In the genomic region with DNA sequence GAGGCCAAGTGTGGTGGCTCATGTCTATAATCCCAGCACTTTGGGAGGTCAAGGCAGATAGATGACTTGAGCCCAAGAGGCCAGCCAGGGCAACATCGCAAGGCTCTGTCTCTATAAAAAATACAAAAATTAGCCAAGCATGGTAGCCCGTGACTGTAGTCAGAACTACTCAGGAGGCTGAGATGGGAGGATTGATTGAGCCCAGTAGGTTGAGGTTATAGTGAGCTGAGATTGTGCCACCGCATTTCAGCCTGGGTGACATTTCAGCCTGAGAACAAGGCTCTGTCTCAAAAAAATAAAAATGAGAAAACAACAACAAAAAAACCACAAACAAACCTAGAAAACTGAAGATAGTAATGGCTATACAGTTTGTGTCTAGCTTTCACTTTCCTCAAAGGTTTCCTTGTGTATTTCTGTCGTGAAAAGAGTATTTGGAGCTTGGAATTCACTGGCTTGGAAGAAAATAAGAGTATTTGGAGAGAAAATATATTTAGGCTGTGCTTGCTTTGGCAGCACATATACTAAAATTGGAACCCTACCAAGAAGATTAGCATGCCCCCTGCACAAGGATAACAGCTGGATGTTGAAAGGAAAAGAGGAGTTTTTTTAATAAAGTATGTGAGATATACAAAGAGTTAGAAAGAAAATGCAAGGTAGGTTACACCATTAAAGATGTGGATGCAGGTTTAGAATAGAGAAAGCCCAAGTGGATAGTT, we compare ENCODE assay signal across 9 cellular contexts. TPM values are rescaled to one million over a fixed set of nuclear protein-coding genes. Genes with fewer than 3 reads are reported as not detected.
DNase-seq lines count a peak whose midpoint lies in the region; ATAC-seq, FAIRE-seq and TF ChIP-seq lines count a peak whose summit lies in the region.
"Had no signal": no experiment of that assay in that cellular context is flagged by ENCODE, and none has a peak within 500 bp of the region (broad histone marks: within the 10 kb centered on the region; RNA-seq: fewer than 3 reads in every experiment).

No MANE protein-coding gene starts in this region.

- no peak for TF ChIP-seq CTCF in A549 (IDR thresholded peaks at IDR 0.05)
- no peak for TF ChIP-seq CTCF in K562 (IDR thresholded peaks at IDR 0.05 in 2 of 3, conservative IDR thresholded peaks at IDR 0.05 in 1 of 3; ENCODE audit: insufficient read depth in 2 of 3, low read depth in 1 of 3, low read length in 3 of 3)

- DNase-seq in A549 (ENCODE audit: low read depth in 1 of 2, low spot score in 1 of 2) (peak in 1 of 2 experiments; percentile 8), K562 (ENCODE audit: extremely low read depth in 1 of 4, low spot score in 3 of 4) (no peak), NCI-H187 treated with DMSO at 0.1 percent for 48 hours (lab: John Stamatoyannopoulos, UW) (no peak), MV-4-11 (lab: John Stamatoyannopoulos, UW) (no peak)
- no peak for DNase-seq in stimulated activated CD4-positive, alpha-beta T cell treated with anti-CD3 and anti-CD28 coated beads, Interleukin-2, amount 100 ng/mL, for 24 hours

- POLR2A ChIA-PET in A549 (lab: Yijun Ruan, JAX) = no interaction called here
- POLR2A ChIA-PET in K562 (lab: Yijun Ruan, JAX) = interaction anchor here (1.0 to 1.3 kb wide), 2 partner anchors 12 to 200 kb away, joined by 3 read pairs; no protein-coding TSS in a partner anchor

- H3K27me3 ChIP-seq in K562 (ENCODE audit: control insufficient read depth in 2 of 2, insufficient read depth in 2 of 2, low read length in 2 of 2) (peaks cover 0 to 2% of the 10 kb centered on the region in 2 experiments; a peak in 3 of 5 replicates), mucosa of rectum (ENCODE audit: control insufficient read depth in 2 of 2, insufficient read depth in 2 of 2, low read length in 2 of 2) (no peaks in the 10 kb centered on the region)

- FAIRE-seq in A549 (lab: Jason Lieb, UNC) (no peak), K562 (lab: Jason Lieb, UNC) (no peak)
- FAIRE-seq: G401.6 had no signal

- H3K27ac ChIP-seq in A549 (peak overlapping the region; percentile 80 to 93), KOPT-K1 (ENCODE audit: low read depth, low read length, poor library complexity, severe bottlenecking) (peak overlapping the region; percentile 67), K562 (ENCODE audit: extremely low read depth, low read depth, low read length) (no peak overlapping the region), mucosa of rectum (ENCODE audit: low read depth in 2 of 2, low read length in 2 of 2) (peak overlapping the region; percentile 56 to 75)

- H3K9me3 ChIP-seq in A549 (no peaks in the 10 kb centered on the region), KOPT-K1 (ENCODE audit: insufficient read depth, low read length, poor library complexity, severe bottlenecking) (no peaks in the 10 kb centered on the region), K562 (replicated peaks; ENCODE audit: control insufficient read depth, insufficient read depth, low read depth, low read length) (no peaks in the 10 kb centered on the region), mucosa of rectum (ENCODE audit: control insufficient read depth in 2 of 2, low read length in 2 of 2) (no peaks in the 10 kb centered on the region)

- intact Hi-C loops in K562 (cut with micrococcal nuclease) = no loop called here

- no peaks in the 10 kb centered on the region for H4K20me1 ChIP-seq in K562 (replicated peaks; ENCODE audit: control insufficient read depth, insufficient read depth, low read length)

- TF ChIP-seq EP300 in A549 (IDR thresholded peaks at IDR 0.05) = no peak
- TF ChIP-seq EP300 in K562 (IDR thresholded peaks at IDR 0.05; ENCODE audit: low read length) = no peak

- CTCF ChIA-PET in A549 (lab: Yijun Ruan, JAX) (interaction anchor here (0.7 to 1.5 kb wide), 2 partner anchors 18 to 20 kb away, joined by 3 to 5 read pairs; no protein-coding TSS in a partner anchor), K562 (lab: Yijun Ruan, JAX; ENCODE audit: low intra/inter-chr PET ratio) (no interaction called here)

- peak overlapping the region; percentile 53 for H2AFZ ChIP-seq in K562 (ENCODE audit: low read depth, low read length)

- 1% methylated on average over 4 of the region's 4 CpGs for WGBS in A549 (ENCODE audit: missing lambda C conversion rate)
- 16% methylated on average over 4 of the region's 4 CpGs for WGBS in K562 (ENCODE audit: insufficient coverage, low coverage, missing lambda C conversion rate)

- ATAC-seq in A549 (no peak; a peak in 1 of 6 replicates), K562 (peak; percentile 14; the same call in 2 of the 3 replicates), GM21360 (IDR thresholded peaks at IDR 0.05; ENCODE audit: unreplicated experiment) (no peak)

- H3K9me1 ChIP-seq in K562 (ENCODE audit: control insufficient read depth, insufficient read depth, low read length) = no peaks in the 10 kb centered on the region

- H3K36me3 ChIP-seq in KOPT-K1 (ENCODE audit: insufficient read depth, low read length) (no peaks in the 10 kb centered on the region), K562 (ENCODE audit: control insufficient read depth, insufficient read depth, low read length) (no peaks in the 10 kb centered on the region), mucosa of rectum (ENCODE audit: control insufficient read depth in 2 of 2, insufficient read depth in 2 of 2, low read length in 2 of 2) (no peaks in the 10 kb centered on the region)

- H3K4me2 ChIP-seq in A549 (peak overlapping the region; percentile 88), K562 (ENCODE audit: insufficient read depth, low read length) (peak overlapping the region; percentile 28)

- peak overlapping the region in 1 of 2 experiments; percentile 32; a peak in 2 of 4 replicates for H3K9ac ChIP-seq in K562 (ENCODE audit: insufficient read depth in 1 of 2, low read depth in 2 of 2, low read length in 2 of 2)
- H3K9ac ChIP-seq in mucosa of rectum (ENCODE audit: low read depth in 1 of 2, low read length in 2 of 2) = no peak overlapping the region

- TF ChIP-seq RAD21 in A549 (conservative IDR thresholded peaks at IDR 0.05 in 1 of 2, IDR thresholded peaks at IDR 0.05 in 1 of 2) (no peak), K562 (CRISPR knock-in tag; conservative IDR thresholded peaks at IDR 0.05 in 1 of 2, IDR thresholded peaks at IDR 0.05 in 1 of 2) (no peak)

- H3K4me1 ChIP-seq in A549 (peaks cover 39% of the 10 kb centered on the region), K562 (replicated peaks in 1 of 2; ENCODE audit: control insufficient read depth in 2 of 2, insufficient read depth in 2 of 2, low read length in 2 of 2) (peaks cover 0 to 8% of the 10 kb centered on the region in 2 experiments; a peak in 3 of 5 replicates), mucosa of rectum (ENCODE audit: control insufficient read depth in 2 of 2, insufficient read depth in 2 of 2, low read length in 2 of 2) (peaks cover 11 to 16% of the 10 kb centered on the region in 2 donors)

- in situ Hi-C loops in K562 (cut with MboI) = no loop called here

- no TSS peak for BruUV-seq in K562 (replicated peaks; lab: Mats Ljungman, UMichigan)

- TF ChIP-seq POLR2A in A549 (IDR thresholded peaks at IDR 0.05; ENCODE audit: low read length) (no peak), K562 (conservative IDR thresholded peaks at IDR 0.05) (no peak)

- H3K4me3 ChIP-seq in A549 = peak overlapping the region; percentile 38
- peak overlapping the region; percentile 1; the same call in 1 of the 2 replicates for H3K4me3 ChIP-seq in K562
- H3K4me3 ChIP-seq in mucosa of rectum (ENCODE audit: low read length in 2 of 2) = peak overlapping the region in 1 of 2 donors; percentile 2

- H3K79me2 ChIP-seq in K562 (ENCODE audit: control insufficient read depth, insufficient read depth, low read length) = no peaks in the 10 kb centered on the region

RNA-seq across cellular contexts. Expression of gene BIRC3, which starts 3.9 kb away (rescaled TPM):
- 13.8 and 17.5 TPM in 2 replicates for polyA plus RNA-seq in A549 (2011; rRNA removed)
- polyA plus RNA-seq in A549 (2012; cell fraction: cytosol; rRNA removed) = 3.4 and 4.0 TPM in 2 replicates
- polyA plus RNA-seq in A549 (2012; cell fraction: nucleus; rRNA removed) = 1.6 and 3.2 TPM in 2 replicates
- 10.6 to 27.4 TPM (median 11.3 TPM) in 3 replicates for polyA plus RNA-seq in A549 (2017; fragmentation: RNase III; extraction: RNeasy Plus Mini Kit Qiagen cat#74134 plus additional on column Dnase treatment)
- 6.3 and 6.6 TPM in 2 replicates for polyA minus RNA-seq in A549 (2011; rRNA and poly(A)+ RNA removed)
- total RNA-seq in K562 (2011; cell fraction: chromatin; rRNA removed; ENCODE audit: low replicate concordance) = 0.09 and 0.16 TPM in 2 replicates
- not detected in 2 replicates for total RNA-seq in K562 (2011; cell fraction: nucleolus; rRNA removed)
- 0.07 and 0.15 TPM in 2 replicates for total RNA-seq in K562 (2011; cell fraction: nucleoplasm; rRNA removed)
- 0.16 and 0.18 TPM in 2 replicates for total RNA-seq in K562 (2014; rRNA removed)
- total RNA-seq in K562 (2014; rRNA removed; fragmentation: Illumina TruSeq; extraction: Trizol) = 0.25 and 0.26 TPM in 2 replicates
- total RNA-seq in K562 (2015; rRNA removed; fragmentation: Illumina TruSeq; extraction: Trizol) = 0.11 and 0.19 TPM in 2 replicates
- total RNA-seq in K562 (2021) = 0.42 and 0.58 TPM in 2 replicates
- polyA plus RNA-seq in K562 (2011; rRNA removed) = 0.16 and 0.20 TPM in 2 replicates
- 0.04 TPM in 1 of 2 replicates, not detected in the other for polyA plus RNA-seq in K562 (2011; cell fraction: cytosol; rRNA removed)
- polyA plus RNA-seq in K562 (2011; cell fraction: nucleus; rRNA removed) = 0.04 and 0.10 TPM in 2 replicates
- polyA plus RNA-seq in K562 (2012) = 0.18 and 0.54 TPM in 2 replicates
- 0.21 and 0.27 TPM in 2 replicates for polyA plus RNA-seq in K562 (2014; fragmentation: Illumina TruSeq; extraction: Trizol)
- polyA plus RNA-seq in K562 (2014; fragmentation: Nextera tagmentation; extraction: Ambion mirVana) = under 1 TPM; 0.08 to 0.11 TPM
- polyA plus RNA-seq in K562 (2014; rRNA removed) = 0.13 and 2.3 TPM in 2 replicates
- 0.07 and 0.12 TPM in 2 replicates for polyA minus RNA-seq in K562 (2011; rRNA and poly(A)+ RNA removed)
- not detected in 2 replicates for polyA minus RNA-seq in K562 (2011; cell fraction: cytosol; rRNA and poly(A)+ RNA removed)
- 0.22 and 0.27 TPM in 2 replicates for polyA minus RNA-seq in K562 (2011; cell fraction: nucleus; rRNA and poly(A)+ RNA removed)

RNA-seq across cellular contexts. Expression of gene BIRC2, which starts 33.6 kb away (rescaled TPM):
- polyA plus RNA-seq in A549 (2011; rRNA removed) = 60.4 and 70.9 TPM in 2 replicates
- 10.7 and 13.4 TPM in 2 replicates for polyA plus RNA-seq in A549 (2012; cell fraction: cytosol; rRNA removed)
- 5.6 and 10.4 TPM in 2 replicates for polyA plus RNA-seq in A549 (2012; cell fraction: nucleus; rRNA removed)
- 22.0 to 26.8 TPM (median 24.2 TPM) in 3 replicates for polyA plus RNA-seq in A549 (2017; fragmentation: RNase III; extraction: RNeasy Plus Mini Kit Qiagen cat#74134 plus additional on column Dnase treatment)
- 29.3 and 31.1 TPM in 2 replicates for polyA minus RNA-seq in A549 (2011; rRNA and poly(A)+ RNA removed)
- total RNA-seq in K562 (2011; cell fraction: chromatin; rRNA removed; ENCODE audit: low replicate concordance) = 35.5 and 77.2 TPM in 2 replicates
- 22.5 and 23.8 TPM in 2 replicates for total RNA-seq in K562 (2011; cell fraction: nucleolus; rRNA removed)
- 38.9 and 43.3 TPM in 2 replicates for total RNA-seq in K562 (2011; cell fraction: nucleoplasm; rRNA removed)
- 18.3 and 20.6 TPM in 2 replicates for total RNA-seq in K562 (2014; rRNA removed)
- total RNA-seq in K562 (2014; rRNA removed; fragmentation: Illumina TruSeq; extraction: Trizol) = 35.6 and 39.0 TPM in 2 replicates
- total RNA-seq in K562 (2015; rRNA removed; fragmentation: Illumina TruSeq; extraction: Trizol) = 34.2 and 35.1 TPM in 2 replicates
- 19.9 and 24.7 TPM in 2 replicates for total RNA-seq in K562 (2021)
- polyA plus RNA-seq in K562 (2011; rRNA removed) = 45.9 and 52.2 TPM in 2 replicates
- 17.0 and 35.4 TPM in 2 replicates for polyA plus RNA-seq in K562 (2011; cell fraction: cytosol; rRNA removed)
- 34.8 and 61.2 TPM in 2 replicates for polyA plus RNA-seq in K562 (2011; cell fraction: nucleus; rRNA removed)
- polyA plus RNA-seq in K562 (2012) = 19.6 and 23.2 TPM in 2 replicates
- polyA plus RNA-seq in K562 (2014; fragmentation: Illumina TruSeq; extraction: Trizol) = 25.3 and 27.1 TPM in 2 replicates
- polyA plus RNA-seq in K562 (2014; fragmentation: Nextera tagmentation; extraction: Ambion mirVana) = 10 to 100 TPM; 14.3 to 20.7 TPM
- polyA plus RNA-seq in K562 (2014; rRNA removed) = 17.1 and 17.9 TPM in 2 replicates
- 51.8 and 76.0 TPM in 2 replicates for polyA minus RNA-seq in K562 (2011; rRNA and poly(A)+ RNA removed)
- 10.3 and 15.7 TPM in 2 replicates for polyA minus RNA-seq in K562 (2011; cell fraction: cytosol; rRNA and poly(A)+ RNA removed)
- polyA minus RNA-seq in K562 (2011; cell fraction: nucleus; rRNA and poly(A)+ RNA removed) = 36.6 and 80.8 TPM in 2 replicates
